Comparison of ENCODE assay signal across 8 cellular contexts in genomic region chr2:64819774-64820688, GRCh38.
DNase-seq lines count a peak whose midpoint lies in the region; ATAC-seq, FAIRE-seq and TF ChIP-seq lines count a peak whose summit lies in the region.

No MANE protein-coding gene starts in this region.

- H3K4me3 ChIP-seq in lower lobe of right lung (no peak overlapping the region), A673 (ENCODE audit: low read depth, low read length, poor library complexity, severe bottlenecking) (no peak overlapping the region), smooth muscle cell (no peak overlapping the region)

- H3K9me3 Mint-ChIP-seq in activated CD4-positive, alpha-beta T cell treated with anti-CD3 and anti-CD28 coated beads, Interleukin-2, amount 10 ng/mL, durations not matched to agents 24 days and 14 days: peaks cover 4% of the 10 kb centered on the region

- H3K27me3 ChIP-seq in lower lobe of right lung (ENCODE audit: low read depth): no peaks in the 10 kb centered on the region
- no peaks in the 10 kb centered on the region for H3K27me3 ChIP-seq in A673 (replicated peaks; ENCODE audit: insufficient read depth, low read depth, low read length, poor library complexity)
- no peaks in the 10 kb centered on the region for H3K27me3 ChIP-seq in smooth muscle cell (ENCODE audit: low read depth)

- peak overlapping the region; percentile 82 for H3K27ac Mint-ChIP-seq in activated CD4-positive, alpha-beta T cell treated with anti-CD3 and anti-CD28 coated beads, Interleukin-2, amount 10 ng/mL, durations not matched to agents 24 days and 14 days

- H3K36me3 Mint-ChIP-seq in activated CD4-positive, alpha-beta T cell treated with anti-CD3 and anti-CD28 coated beads, Interleukin-2, amount 10 ng/mL, durations not matched to agents 24 days and 14 days (ENCODE audit: low read depth): no peaks in the 10 kb centered on the region

- H3K79me2 ChIP-seq in smooth muscle cell (ENCODE audit: low read depth): no peaks in the 10 kb centered on the region

- TF ChIP-seq CTCF in lower lobe of right lung (IDR thresholded peaks at IDR 0.05) (no peak), A673 (conservative IDR thresholded peaks at IDR 0.05; ENCODE audit: low read depth, low read length) (no peak), smooth muscle cell (IDR thresholded peaks at IDR 0.05; ENCODE audit: borderline replicate concordance, insufficient read depth, poor library complexity, severe bottlenecking) (no peak)

- no peaks in the 10 kb centered on the region for H3K36me3 ChIP-seq in lower lobe of right lung
- H3K36me3 ChIP-seq in A673 (ENCODE audit: insufficient read depth, low read length, poor library complexity, severe bottlenecking): no peaks in the 10 kb centered on the region
- H3K36me3 ChIP-seq in smooth muscle cell (ENCODE audit: low read depth): no peaks in the 10 kb centered on the region

- no peak overlapping the region for H3K4me2 ChIP-seq in smooth muscle cell

- H3K27me3 Mint-ChIP-seq in activated CD4-positive, alpha-beta T cell treated with anti-CD3 and anti-CD28 coated beads, Interleukin-2, amount 10 ng/mL, durations not matched to agents 24 days and 14 days: no peaks in the 10 kb centered on the region

- H3F3A ChIP-seq in smooth muscle cell (ENCODE audit: low read depth): no peaks in the 10 kb centered on the region

- H3K4me1 ChIP-seq in lower lobe of right lung: peaks cover 10% of the 10 kb centered on the region
- no peaks in the 10 kb centered on the region for H3K4me1 ChIP-seq in A673 (ENCODE audit: insufficient read depth, low read length, poor library complexity, severe bottlenecking)
- no peaks in the 10 kb centered on the region for H3K4me1 ChIP-seq in smooth muscle cell (ENCODE audit: low read depth)

- H3K27ac ChIP-seq in lower lobe of right lung (peak overlapping the region; percentile 71), A673 (ENCODE audit: low read depth, low read length, poor library complexity, severe bottlenecking) (no peak overlapping the region), smooth muscle cell (ENCODE audit: low read depth) (no peak overlapping the region)

- DNase-seq in GM19239 (ENCODE audit: insufficient read length, low spot score) (peak; percentile 41), lower lobe of right lung (no peak), DMS 273 (lab: John Stamatoyannopoulos, UW; ENCODE audit: unreplicated experiment) (no peak), A673 (ENCODE audit: low spot score) (no peak), smooth muscle cell (lab: John Stamatoyannopoulos, UW; ENCODE audit: unreplicated experiment) (no peak), NCI-H526 (lab: John Stamatoyannopoulos, UW) (no peak)
- DNase-seq in activated CD4-positive, alpha-beta T cell treated with anti-CD3 and anti-CD28 coated beads, Interleukin-2, amount 10 ng/mL, durations not matched to agents 24 days and 14 days: peak; percentile 82

- H3K4me3 Mint-ChIP-seq in activated CD4-positive, alpha-beta T cell treated with anti-CD3 and anti-CD28 coated beads, Interleukin-2, amount 10 ng/mL, durations not matched to agents 24 days and 14 days: peak overlapping the region; percentile 65

- CTCF ChIA-PET in A673 (lab: Charles Lee): interaction anchor here (0.6 kb wide), 1 partner anchor 303 kb away, joined by 3 read pairs; no protein-coding TSS in a partner anchor

- POLR2A ChIA-PET in A673 (lab: Charles Lee; ENCODE audit: low non-redundant PET): interaction anchor here (0.6 kb wide), 2 partner anchors 39 to 174 kb away, joined by 3 read pairs; no protein-coding TSS in a partner anchor

- no peaks in the 10 kb centered on the region for H3K9me3 ChIP-seq in lower lobe of right lung
- H3K9me3 ChIP-seq in A673 (ENCODE audit: low read depth, low read length, poor library complexity, severe bottlenecking): no peaks in the 10 kb centered on the region
- no peaks in the 10 kb centered on the region for H3K9me3 ChIP-seq in smooth muscle cell (replicated peaks; ENCODE audit: low read depth)

- peaks cover 23% of the 10 kb centered on the region for H3K4me1 Mint-ChIP-seq in activated CD4-positive, alpha-beta T cell treated with anti-CD3 and anti-CD28 coated beads, Interleukin-2, amount 10 ng/mL, durations not matched to agents 24 days and 14 days

- no peak overlapping the region for H3K9ac ChIP-seq in smooth muscle cell (ENCODE audit: low read depth)

- ATAC-seq in HG03064 (IDR thresholded peaks at IDR 0.05; ENCODE audit: low read depth, unreplicated experiment): peak; percentile 82
- peak; percentile 67 to 72 for ATAC-seq in lower lobe of right lung

- intact Hi-C loops in activated CD4-positive, alpha-beta T cell treated with anti-CD3 and anti-CD28 coated beads, Interleukin-2, amount 10 ng/mL, durations not matched to agents 24 days and 14 days (cut with micrococcal nuclease): loop anchor here (1.0 to 5.0 kb wide), 5 partner anchors 11 to 69 kb away; no protein-coding TSS in a partner anchor
- intact Hi-C loops in lower lobe of right lung (cut with DNase I): no loop called here
- intact Hi-C loops in A673 (cut with micrococcal nuclease; ENCODE audit: unreplicated experiment): no loop called here

- peak; percentile 97 for FAIRE-seq in GM19239 (lab: Jason Lieb, UNC)

- WGBS in smooth muscle cell (ENCODE audit: low lambda C conversion rate): 77% methylated on average over 11 of the region's 11 CpGs

- no TSS peak for BruUV-seq in A673 (replicated peaks; lab: Mats Ljungman, UMichigan)

- no peak overlapping the region for H2AFZ ChIP-seq in smooth muscle cell (ENCODE audit: low read depth)

- no peaks in the 10 kb centered on the region for H4K20me1 ChIP-seq in smooth muscle cell (ENCODE audit: low read depth)

Comparison
In these comparisons a context has a peak if more than half of its experiments do, and no peak if none do; other contexts are left out.
1. DNase-seq: peak in GM19239 (single experiment) and activated CD4-positive, alpha-beta T cell treated with anti-CD3 and anti-CD28 coated beads, Interleukin-2, amount 10 ng/mL, durations not matched to agents 24 days and 14 days (single experiment); none in lower lobe of right lung (single experiment), DMS 273 (single experiment), A673 (single experiment), smooth muscle cell (single experiment) and NCI-H526 (0 of 2).